In genomic region chr21:16388911-16389515, GRCh38 we compare ENCODE assay signal across 25 cellular contexts.
DNase-seq lines count a peak whose midpoint lies in the region; ATAC-seq, FAIRE-seq and TF ChIP-seq lines count a peak whose summit lies in the region.
"Had no signal": no experiment of that assay in that cellular context is flagged by ENCODE, and none has a peak within 500 bp of the region (broad histone marks: within the 10 kb centered on the region; RNA-seq: fewer than 3 reads in every experiment).

No MANE protein-coding gene starts in this region.

- no peak overlapping the region for H2BK120ac ChIP-seq in mesendoderm (ENCODE audit: low read depth, low read length)

- no peaks in the 10 kb centered on the region for H3K4me1 ChIP-seq in foreskin keratinocyte
- H3K4me1 ChIP-seq in mesendoderm (ENCODE audit: control insufficient read depth, low read depth, low read length) = no peaks in the 10 kb centered on the region
- H3K4me1 ChIP-seq in transverse colon = no peaks in the 10 kb centered on the region
- H3K4me1 ChIP-seq: BLaER1, SJCRH30 had no signal

- no peak overlapping the region for H3K18ac ChIP-seq in mesendoderm (ENCODE audit: low read length)

- H3K4me3 ChIP-seq in bronchial epithelial cell (ENCODE audit: low read depth, low read length) (no peak overlapping the region), mesendoderm (ENCODE audit: low read length) (no peak overlapping the region), transverse colon (no peak overlapping the region), foreskin fibroblast (ENCODE audit: low read depth in 1 of 2, low read length in 2 of 2) (no peak overlapping the region)
- H3K4me3 ChIP-seq: BLaER1, GM12878, SJCRH30 had no signal

- H3K27me3 ChIP-seq in bronchial epithelial cell (ENCODE audit: control insufficient read depth, insufficient read depth, low read length) (no peaks in the 10 kb centered on the region), foreskin keratinocyte (no peaks in the 10 kb centered on the region), mesendoderm (ENCODE audit: insufficient read depth, low read length, poor library complexity) (no peaks in the 10 kb centered on the region), transverse colon (no peaks in the 10 kb centered on the region)
- H3K27me3 ChIP-seq: BLaER1, SJCRH30 had no signal

- H3K9me3 ChIP-seq in transverse colon = no peaks in the 10 kb centered on the region
- H3K9me3 ChIP-seq: BLaER1 had no signal

- H3K36me3 ChIP-seq in bronchial epithelial cell (ENCODE audit: control insufficient read depth, insufficient read depth, low read length) (no peaks in the 10 kb centered on the region), mesendoderm (ENCODE audit: control insufficient read depth, insufficient read depth, low read length) (no peaks in the 10 kb centered on the region), transverse colon (no peaks in the 10 kb centered on the region)
- H3K36me3 ChIP-seq: BLaER1 had no signal

- in situ Hi-C loops in transverse colon (cut with MboI; ENCODE audit: low pct_ligation_motif_present in 1 of 4, low pct_unique_long_range_greater_than_20kb in 1 of 4, low sequenced_read_pairs in 3 of 4) = no loop called here

- intact Hi-C loops in transverse colon (cut with DNase I; ENCODE audit: low total_unique reads) = no loop called here

- H3K4me2 ChIP-seq in mesendoderm (ENCODE audit: low read length) = no peak overlapping the region
- H3K4me2 ChIP-seq: BLaER1 had no signal

- no peak overlapping the region for H3K23ac ChIP-seq in mesendoderm (ENCODE audit: low read length)

- TF ChIP-seq EP300 in transverse colon (IDR thresholded peaks at IDR 0.05; ENCODE audit: low read depth) = no peak

- H3K4ac ChIP-seq in mesendoderm (ENCODE audit: low read depth, low read length) = no peak overlapping the region

- no peak overlapping the region for H2BK5ac ChIP-seq in mesendoderm (ENCODE audit: low read length)

- H3K27ac ChIP-seq in foreskin keratinocyte = no peak overlapping the region
- no peak overlapping the region for H3K27ac ChIP-seq in mesendoderm (ENCODE audit: low read depth, low read length)
- H3K27ac ChIP-seq in transverse colon = no peak overlapping the region
- H3K27ac ChIP-seq: BLaER1, HL-60, SJCRH30 had no signal

- POLR2A ChIA-PET in GM10248 (lab: Yijun Ruan, JAX) = no interaction called here

- no peak overlapping the region for H4K5ac ChIP-seq in mesendoderm (ENCODE audit: low read length)

- ATAC-seq in foreskin keratinocyte (peak; percentile 80), HG03520 (IDR thresholded peaks at IDR 0.05; ENCODE audit: unreplicated experiment) (no peak)
- ATAC-seq: GM12878, HCT116, Right ventricle myocardium inferior had no signal

- peak; percentile 4 for DNase-seq in A172 (ENCODE audit: low spot score)
- DNase-seq in bronchial epithelial cell (ENCODE audit: low read depth) = peak; percentile 79
- peak; percentile 36 to 74 for DNase-seq in foreskin keratinocyte
- DNase-seq in mesendoderm = peak; percentile 80
- DNase-seq in transverse colon = no peak
- no peak for DNase-seq in foreskin fibroblast
- no peak for DNase-seq in GM10248 (ENCODE audit: extremely low spot score)
- DNase-seq: CD4-positive, alpha-beta T cell; DMS53; NCI-H1092 treated with DMSO at 0.1 percent for 48 hours; NCI-H1436; NCI-H187 treated with DMSO at 0.1 percent for 48 hours; NCI-H2171 treated with DMSO at 0.1 percent for 48 hours; NCI-H345; NCI-H510A treated with DMSO at 0.1 percent for 48 hours; SJCRH30 had no signal

- H2AK5ac ChIP-seq in mesendoderm (ENCODE audit: low read length) = no peak overlapping the region

- H3K9ac ChIP-seq in mesendoderm (ENCODE audit: low read length) = no peak overlapping the region
- H3K9ac ChIP-seq: BLaER1 had no signal

- TF ChIP-seq CTCF in bronchial epithelial cell (IDR thresholded peaks at IDR 0.05; ENCODE audit: insufficient read depth, low read length, severe bottlenecking) (no peak), foreskin keratinocyte (conservative IDR thresholded peaks at IDR 0.05) (no peak), transverse colon (IDR thresholded peaks at IDR 0.05) (no peak), foreskin fibroblast (IDR thresholded peaks at IDR 0.05; ENCODE audit: low read depth, low read length) (no peak), GM10248 (IDR thresholded peaks at IDR 0.05; ENCODE audit: control extremely low read depth, extremely low read depth, low read depth, missing control alignments) (no peak)

- no peak overlapping the region for H2BK15ac ChIP-seq in mesendoderm (replicated peaks; ENCODE audit: low read depth)

- H3K79me1 ChIP-seq in mesendoderm (ENCODE audit: low read length) = no peaks in the 10 kb centered on the region

- H4K8ac ChIP-seq in mesendoderm (ENCODE audit: low read depth, low read length) = no peak overlapping the region

- WGBS in mesendoderm (ENCODE audit: extremely low coverage, insufficient coverage, low lambda C conversion rate) = no CpG with 5 or more reads among the region's 2 CpGs
- 60 to 61% methylated on average over 1 to 2 of the region's 2 CpGs for WGBS in transverse colon (ENCODE audit: low coverage in 1 of 2), 2 donors

- H3K56ac ChIP-seq in mesendoderm (ENCODE audit: low read length) = no peak overlapping the region

- no peaks in the 10 kb centered on the region for H3K79me2 ChIP-seq in mesendoderm (ENCODE audit: control insufficient read depth, insufficient read depth, low read length)

- no peak for TF ChIP-seq POLR2A in transverse colon (IDR thresholded peaks at IDR 0.05)

- CTCF ChIA-PET in GM10248 (lab: Yijun Ruan, JAX) = no interaction called here

- FAIRE-seq in bronchial epithelial cell (lab: Jason Lieb, UNC) = no peak
- FAIRE-seq: D721Med, G401.6, GM12878, GM19239 had no signal

Comparison
In these comparisons a context has a peak if more than half of its experiments do, and no peak if none do; other contexts are left out.
1. DNase-seq: peak in A172 (single experiment), bronchial epithelial cell (single experiment), foreskin keratinocyte (2 of 2) and mesendoderm (single experiment); none in transverse colon (single experiment), foreskin fibroblast (0 of 2) and GM10248 (single experiment).